In genomic region chr11:9351321-9351881, GRCh38 we compare ENCODE assay signal across 23 cellular contexts. TPM values are rescaled to one million over a fixed set of nuclear protein-coding genes. Genes with fewer than 3 reads are reported as not detected.
DNase-seq lines count a peak whose midpoint lies in the region; ATAC-seq and TF ChIP-seq lines count a peak whose summit lies in the region.
"Had no signal": no experiment of that assay in that cellular context is flagged by ENCODE, and none has a peak within 500 bp of the region (broad histone marks: within the 10 kb centered on the region; RNA-seq: fewer than 3 reads in every experiment).

No MANE protein-coding gene starts in this region.

- H3K4me2 ChIP-seq in SK-N-SH (no peak overlapping the region), trophoblast cell (ENCODE audit: low read length) (no peak overlapping the region)
- H3K4me2 ChIP-seq: KMS-11 had no signal

- H3K27me3 ChIP-seq in SK-N-SH (ENCODE audit: insufficient read depth) (no peaks in the 10 kb centered on the region), trophoblast cell (ENCODE audit: insufficient read depth, low read length) (no peaks in the 10 kb centered on the region)
- H3K27me3 ChIP-seq: Peyer's patch had no signal

- H3K23ac ChIP-seq in trophoblast cell (ENCODE audit: low read length), result no peak overlapping the region

- ATAC-seq in SK-N-SH treated with all-trans-retinoic acid at 6 μM for 48 hours, result no peak
- ATAC-seq in left ventricle myocardium superior, result peak; percentile 87

- H3K79me1 ChIP-seq in trophoblast cell (ENCODE audit: low read length), result no peaks in the 10 kb centered on the region

- POLR2A ChIA-PET in SK-N-SH (lab: Yijun Ruan, JAX), result no interaction called here

- H2BK120ac ChIP-seq in trophoblast cell (ENCODE audit: insufficient read depth, low read length, poor library complexity), result no peak overlapping the region

- no peaks in the 10 kb centered on the region for H3F3A ChIP-seq in SK-N-SH (replicated peaks; ENCODE audit: insufficient read depth)

- CTCF ChIA-PET in SK-N-SH (lab: Yijun Ruan, JAX), result no interaction called here

- TF ChIP-seq EP300 in SK-N-SH (IDR thresholded peaks at IDR 0.05; ENCODE audit: borderline replicate concordance in 1 of 2, low read depth in 1 of 2, low read length in 1 of 2), result no peak

- no peak overlapping the region for H4K91ac ChIP-seq in trophoblast cell (ENCODE audit: low read depth, low read length)

- whole genome bisulfite sequencing in SK-N-SH (ENCODE audit: low lambda C conversion rate), result 77% methylated on average over 6 of the region's 6 CpGs
- WGBS in trophoblast cell (ENCODE audit: extremely low coverage, insufficient coverage, insufficient read length), result no CpG with 5 or more reads among the region's 6 CpGs

- TF ChIP-seq RAD21 in SK-N-SH (IDR thresholded peaks at IDR 0.05; ENCODE audit: low read length), result no peak; the same call in 1 of the 2 replicates

- no peaks in the 10 kb centered on the region for H3K36me3 ChIP-seq in SK-N-SH (replicated peaks in 1 of 2; ENCODE audit: control insufficient read depth in 1 of 2, insufficient read depth in 2 of 2, low read length in 1 of 2)
- no peaks in the 10 kb centered on the region for H3K36me3 ChIP-seq in trophoblast cell (ENCODE audit: control insufficient read depth in 1 of 2, insufficient read depth in 2 of 2, low read length in 2 of 2)
- H3K36me3 ChIP-seq: Peyer's patch had no signal

- no peak overlapping the region for H4K8ac ChIP-seq in trophoblast cell (ENCODE audit: low read depth, low read length)

- H3K14ac ChIP-seq in trophoblast cell (ENCODE audit: low read length), result no peak overlapping the region

- H2AFZ ChIP-seq in SK-N-SH (ENCODE audit: low read depth) (no peak overlapping the region), trophoblast cell (ENCODE audit: insufficient read depth, low read length, poor library complexity) (no peak overlapping the region)

- H3K9me3 ChIP-seq in SK-N-SH (no peaks in the 10 kb centered on the region), trophoblast cell (ENCODE audit: insufficient read depth, low read depth, low read length) (no peaks in the 10 kb centered on the region)
- H3K9me3 ChIP-seq: Peyer's patch had no signal

- H3K9ac ChIP-seq in SK-N-SH, result no peak overlapping the region
- H3K9ac ChIP-seq in trophoblast cell (ENCODE audit: low read length), result no peak overlapping the region
- H3K9ac ChIP-seq: KMS-11 had no signal

- no peak overlapping the region for H2BK5ac ChIP-seq in trophoblast cell (ENCODE audit: low read depth, low read length, poor library complexity)

- intact Hi-C loops in left ventricle myocardium superior (cut with micrococcal nuclease), result no loop called here

- H3K4me1 ChIP-seq in SK-N-SH (ENCODE audit: control insufficient read depth in 1 of 2, insufficient read depth in 2 of 2, low read depth in 1 of 2, low read length in 1 of 2) (no peaks in the 10 kb centered on the region; a peak in 1 of 4 replicates), trophoblast cell (ENCODE audit: control insufficient read depth in 1 of 2, insufficient read depth in 2 of 2, low read length in 2 of 2) (peaks cover 3% of the 10 kb centered on the region in 2 experiments)
- H3K4me1 ChIP-seq: Peyer's patch had no signal

- no peak overlapping the region for H3K18ac ChIP-seq in trophoblast cell (ENCODE audit: low read length)

- H3K9me2 ChIP-seq in SK-N-SH, result no peaks in the 10 kb centered on the region

- DNase-seq in SK-N-SH, result peak; percentile 19
- no peak for DNase-seq in epithelial cell of prostate (ENCODE audit: low read depth, low spot score)
- DNase-seq in left ventricle myocardium superior, result no peak
- DNase-seq in trophoblast cell, result peak; percentile 36 to 71
- no peak for DNase-seq in stimulated activated CD4-positive, alpha-beta T cell treated with anti-CD3 and anti-CD28 coated beads, Interleukin-4, amount 100 ng/mL, for 1 hour
- no peak for DNase-seq in NK-92 (lab: John Stamatoyannopoulos, UW; ENCODE audit: unreplicated experiment)
- no peak for DNase-seq in DMS53 treated with DMSO at 0.1 percent for 48 hours (lab: John Stamatoyannopoulos, UW; ENCODE audit: unreplicated experiment)
- DNase-seq: AML-193; CD8-positive, alpha-beta memory T cell; DMS53; GF-D8; GOT3; NCI-H1105; NCI-H146; NCI-H2081; NCI-H2171 treated with DMSO at 0.1 percent for 48 hours; NCI-H524 treated with DMSO at 0.1 percent for 48 hours; NCI-H82; Peyer's patch had no signal

- H3K27ac ChIP-seq in SK-N-SH (ENCODE audit: low read depth in 2 of 2, low read length in 1 of 2) (no peak overlapping the region), epithelial cell of prostate (peak overlapping the region; percentile 40), trophoblast cell (ENCODE audit: low read depth, low read length) (no peak overlapping the region)
- H3K27ac ChIP-seq: 22Rv1, C4-2B, KMS-11, Peyer's patch had no signal

- TF ChIP-seq CTCF in SK-N-SH (IDR thresholded peaks at IDR 0.05), result no peak

- H2AK5ac ChIP-seq in trophoblast cell (ENCODE audit: low read length), result no peak overlapping the region

- no peak overlapping the region for H3K4me3 ChIP-seq in SK-N-SH (ENCODE audit: low read depth in 2 of 2, low read length in 1 of 2)
- H3K4me3 ChIP-seq in trophoblast cell (ENCODE audit: low read depth, low read length), result no peak overlapping the region
- H3K4me3 ChIP-seq: Peyer's patch had no signal

- H2BK12ac ChIP-seq in trophoblast cell (ENCODE audit: low read length), result no peak overlapping the region

- H3K79me2 ChIP-seq in SK-N-SH (ENCODE audit: insufficient read depth) (no peaks in the 10 kb centered on the region), trophoblast cell (ENCODE audit: control insufficient read depth, insufficient read depth, low read length, poor library complexity) (no peaks in the 10 kb centered on the region)

- no peaks in the 10 kb centered on the region for H4K20me1 ChIP-seq in SK-N-SH (ENCODE audit: insufficient read depth)

- no peak overlapping the region for H3K4ac ChIP-seq in trophoblast cell (ENCODE audit: low read depth, low read length)

- no peak overlapping the region for H4K12ac ChIP-seq in trophoblast cell (ENCODE audit: low read depth, low read length)

TF ChIP-seq in SK-N-SH, 30 proteins besides CTCF, POLR2A, EP300 and RAD21:
- no peak for TF ChIP-seq RXRA (IDR thresholded peaks at IDR 0.05; ENCODE audit: borderline replicate concordance, low read depth)
- TF ChIP-seq TEAD4 (IDR thresholded peaks at IDR 0.05; ENCODE audit: borderline replicate concordance, insufficient read depth), result no peak
- TF ChIP-seq JUND (IDR thresholded peaks at IDR 0.05), result no peak
- TF ChIP-seq CHD2 (IDR thresholded peaks at IDR 0.05; ENCODE audit: low read length, partially characterized antibody), result no peak
- no peak for TF ChIP-seq FOSL2 (IDR thresholded peaks at IDR 0.05; ENCODE audit: borderline replicate concordance, low read depth)
- TF ChIP-seq TAF1 (IDR thresholded peaks at IDR 0.05; ENCODE audit: borderline replicate concordance, low read depth, low read length), result no peak
- TF ChIP-seq YY1 (IDR thresholded peaks at IDR 0.05; ENCODE audit: low read depth), result no peak
- TF ChIP-seq NRF1 (IDR thresholded peaks at IDR 0.05; ENCODE audit: low read depth, low read length), result no peak
- no peak for TF ChIP-seq NFIC (IDR thresholded peaks at IDR 0.05; ENCODE audit: borderline replicate concordance)
- no peak for TF ChIP-seq EZH2phosphoT487 (IDR thresholded peaks at IDR 0.05; ENCODE audit: borderline replicate concordance, low read depth)

TF ChIP-seq in SK-N-SH treated with all-trans-retinoic acid at 6 μM for 48 hours, 23 proteins besides CTCF, POLR2A, EP300 and RAD21:
- TF ChIP-seq GLIS3 (CRISPR knock-in tag; IDR thresholded peaks at IDR 0.05) (no peak), OSR1 (CRISPR knock-in tag; IDR thresholded peaks at IDR 0.05) (no peak), BACH2 (CRISPR knock-in tag; IDR thresholded peaks at IDR 0.05; ENCODE audit: borderline replicate concordance) (no peak), TCF4 (CRISPR knock-in tag; IDR thresholded peaks at IDR 0.05; ENCODE audit: borderline replicate concordance) (no peak), ZC3H10 (CRISPR knock-in tag; IDR thresholded peaks at IDR 0.05) (no peak), ISL1 (CRISPR knock-in tag; IDR thresholded peaks at IDR 0.05) (no peak), SNAI2 (CRISPR knock-in tag; IDR thresholded peaks at IDR 0.05) (no peak), RARB (CRISPR knock-in tag; IDR thresholded peaks at IDR 0.05) (no peak)
- TF ChIP-seq, protein P1, sequence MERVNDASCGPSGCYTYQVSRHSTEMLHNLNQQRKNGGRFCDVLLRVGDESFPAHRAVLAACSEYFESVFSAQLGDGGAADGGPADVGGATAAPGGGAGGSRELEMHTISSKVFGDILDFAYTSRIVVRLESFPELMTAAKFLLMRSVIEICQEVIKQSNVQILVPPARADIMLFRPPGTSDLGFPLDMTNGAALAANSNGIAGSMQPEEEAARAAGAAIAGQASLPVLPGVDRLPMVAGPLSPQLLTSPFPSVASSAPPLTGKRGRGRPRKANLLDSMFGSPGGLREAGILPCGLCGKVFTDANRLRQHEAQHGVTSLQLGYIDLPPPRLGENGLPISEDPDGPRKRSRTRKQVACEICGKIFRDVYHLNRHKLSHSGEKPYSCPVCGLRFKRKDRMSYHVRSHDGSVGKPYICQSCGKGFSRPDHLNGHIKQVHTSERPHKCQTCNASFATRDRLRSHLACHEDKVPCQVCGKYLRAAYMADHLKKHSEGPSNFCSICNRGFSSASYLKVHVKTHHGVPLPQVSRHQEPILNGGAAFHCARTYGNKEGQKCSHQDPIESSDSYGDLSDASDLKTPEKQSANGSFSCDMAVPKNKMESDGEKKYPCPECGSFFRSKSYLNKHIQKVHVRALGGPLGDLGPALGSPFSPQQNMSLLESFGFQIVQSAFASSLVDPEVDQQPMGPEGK (CRISPR knock-in tag; IDR thresholded peaks at IDR 0.05; ENCODE audit: borderline replicate concordance), result no peak

RNA-seq across cellular contexts. Expression of gene IPO7, which starts 33.1 kb away (rescaled TPM):
- polyA plus RNA-seq in SK-N-SH (2012; rRNA removed), result 25.4 and 34.8 TPM in 2 replicates
- 43.0 and 46.0 TPM in 2 replicates for polyA plus RNA-seq in SK-N-SH (2012; cell fraction: cytosol; rRNA removed)
- 11.3 and 27.1 TPM in 2 replicates for polyA plus RNA-seq in SK-N-SH (2012; cell fraction: nucleus; rRNA removed)
- total RNA-seq in left ventricle myocardium superior, result 146 TPM
- polyA plus RNA-seq in trophoblast cell (2013), result 96.6 and 98.3 TPM in 2 replicates

RNA-seq across cellular contexts. Expression of gene TMEM41B, which starts 37.0 kb away (rescaled TPM):
- polyA plus RNA-seq in SK-N-SH (2012; rRNA removed), result 19.8 and 23.5 TPM in 2 replicates
- 16.6 and 18.1 TPM in 2 replicates for polyA plus RNA-seq in SK-N-SH (2012; cell fraction: cytosol; rRNA removed)
- polyA plus RNA-seq in SK-N-SH (2012; cell fraction: nucleus; rRNA removed), result 52.0 and 55.3 TPM in 2 replicates
- total RNA-seq in left ventricle myocardium superior, result 25.5 TPM
- 67.0 and 71.4 TPM in 2 replicates for polyA plus RNA-seq in trophoblast cell (2013)

Comparison
In these comparisons a context has a peak if more than half of its experiments do, and no peak if none do; other contexts are left out.
1. DNase-seq: peak in SK-N-SH (single experiment) and trophoblast cell (2 of 2); none in epithelial cell of prostate (single experiment), left ventricle myocardium superior (single experiment), stimulated activated CD4-positive, alpha-beta T cell treated with anti-CD3 and anti-CD28 coated beads, Interleukin-4, amount 100 ng/mL, for 1 hour (single experiment), NK-92 (single experiment) and DMS53 treated with DMSO at 0.1 percent for 48 hours (single experiment).